ENCODE assay signal across 14 cellular contexts in the genomic region with DNA sequence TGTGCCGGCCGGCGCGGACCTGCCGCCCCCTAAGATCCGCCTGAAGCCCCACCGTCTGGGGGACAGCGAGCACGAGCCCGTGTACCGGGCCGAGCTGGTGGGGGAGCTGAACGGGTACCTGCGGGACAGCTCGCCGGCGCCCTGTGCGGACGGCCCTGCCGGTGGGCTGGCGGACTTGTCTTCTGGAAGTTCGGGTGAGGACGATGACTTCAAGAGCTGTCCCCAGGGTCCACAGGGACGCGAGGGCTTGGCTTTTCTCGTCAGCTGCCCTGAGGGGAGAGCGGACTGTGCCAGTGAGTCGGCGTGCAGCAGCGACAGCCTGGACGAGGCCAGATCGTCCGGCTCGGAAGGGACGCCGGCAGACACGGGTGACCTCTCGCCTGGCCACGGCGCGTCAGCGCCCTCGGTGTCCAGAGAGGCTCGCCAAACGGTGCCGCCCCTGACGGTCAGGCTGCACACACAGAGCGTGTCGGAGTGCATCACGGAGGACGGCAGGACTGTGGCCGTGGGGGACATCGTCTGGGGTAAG.
"Had no signal": no experiment of that assay in that cellular context is flagged by ENCODE, and none has a peak within 500 bp of the region (broad histone marks: within the 10 kb centered on the region; RNA-seq: fewer than 3 reads in every experiment).

No MANE protein-coding gene starts in this region.

- H3K36me3 Mint-ChIP-seq: activated naive CD4-positive, alpha-beta T cell treated with anti-CD3 and anti-CD28 coated beads, Interleukin-2, amount 50 U/mL, for 24 hours had no signal

- H3K27ac ChIP-seq: uterus had no signal

- H3K9me3 ChIP-seq: testis, uterus had no signal

- DNase-seq: activated CD4-positive, alpha-beta T cell treated with anti-CD3 and anti-CD28 coated beads, Interleukin-2, amount 50 U/mL, for 1 hour; activated effector memory CD4-positive, alpha-beta T cell treated with Interleukin-2 at 50 U/mL for 16 hours; amniotic stem cell; stimulated activated CD4-positive, alpha-beta T cell treated with anti-CD3 and anti-CD28 coated beads, Interleukin-2, amount 100 ng/mL, for 24 hours; stimulated activated naive CD4-positive, alpha-beta T cell; T-helper 17 cell; testis; uterus had no signal

- H3K27ac Mint-ChIP-seq: activated naive CD4-positive, alpha-beta T cell treated with anti-CD3 and anti-CD28 coated beads, Interleukin-2, amount 50 U/mL, for 24 hours; dendritic cell treated with granulocyte-macrophage colony-stimulating factor and Interleukin-4, amounts not matched to agents 40 ng/mL and 50 ng/mL, for 4 days; memory B cell had no signal

- H3K27me3 ChIP-seq: testis, uterus had no signal

- ATAC-seq: left lobe of liver, sciatic nerve, T-helper 17 cell had no signal

- H3K4me3 Mint-ChIP-seq: activated naive CD4-positive, alpha-beta T cell treated with anti-CD3 and anti-CD28 coated beads, Interleukin-2, amount 50 U/mL, for 24 hours; brain; dendritic cell treated with granulocyte-macrophage colony-stimulating factor and Interleukin-4, amounts not matched to agents 40 ng/mL and 50 ng/mL, for 4 days; memory B cell; T-helper 17 cell had no signal

- H3K9me3 Mint-ChIP-seq: activated naive CD4-positive, alpha-beta T cell treated with anti-CD3 and anti-CD28 coated beads, Interleukin-2, amount 50 U/mL, for 24 hours; brain; dendritic cell treated with granulocyte-macrophage colony-stimulating factor and Interleukin-4, amounts not matched to agents 40 ng/mL and 50 ng/mL, for 4 days; memory B cell had no signal

- H3K27me3 Mint-ChIP-seq: activated naive CD4-positive, alpha-beta T cell treated with anti-CD3 and anti-CD28 coated beads, Interleukin-2, amount 50 U/mL, for 24 hours; brain; dendritic cell treated with granulocyte-macrophage colony-stimulating factor and Interleukin-4, amounts not matched to agents 40 ng/mL and 50 ng/mL, for 4 days; memory B cell; T-helper 17 cell had no signal

- H3K36me3 ChIP-seq: uterus had no signal

- H3K4me3 ChIP-seq: testis, uterus had no signal
